In genomic region chr9:109168170-109168569, GRCh38 we compare ENCODE assay signal across 21 cellular contexts. TPM values are rescaled to one million over a fixed set of nuclear protein-coding genes. Genes with fewer than 3 reads are reported as not detected.
DNase-seq lines count a peak whose midpoint lies in the region; ATAC-seq and TF ChIP-seq lines count a peak whose summit lies in the region.
"Had no signal": no experiment of that assay in that cellular context is flagged by ENCODE, and none has a peak within 500 bp of the region (broad histone marks: within the 10 kb centered on the region; RNA-seq: fewer than 3 reads in every experiment).

No MANE protein-coding gene starts in this region.

- no peaks in the 10 kb centered on the region for H3K9me3 Mint-ChIP-seq in activated T-cell treated with anti-CD3 and anti-CD28 coated beads, Interleukin-2, amount 50 U/mL, for 72 hours
- no peaks in the 10 kb centered on the region for H3K9me3 Mint-ChIP-seq in activated T-cell treated with anti-CD3 and anti-CD28 coated beads, Interleukin-2, amount 50 U/mL, for 24 hours
- peaks cover 0 to 3% (median 2%) of the 10 kb centered on the region in 5 donors for H3K9me3 Mint-ChIP-seq in CD8-positive, alpha-beta memory T cell

- H3K36me3 ChIP-seq in CD8-positive, alpha-beta memory T cell (ENCODE audit: insufficient read depth, low read length): no peaks in the 10 kb centered on the region
- H3K36me3 ChIP-seq: BE2C had no signal

- no peaks in the 10 kb centered on the region for H3K4me1 ChIP-seq in CD8-positive, alpha-beta memory T cell (ENCODE audit: insufficient read depth, low read length)
- H3K4me1 ChIP-seq: BE2C, Caco-2 had no signal

- peaks cover 62% of the 10 kb centered on the region for H3K27me3 Mint-ChIP-seq in activated T-cell treated with anti-CD3 and anti-CD28 coated beads, Interleukin-2, amount 50 U/mL, for 72 hours (ENCODE audit: low read depth)
- peaks cover 66% of the 10 kb centered on the region for H3K27me3 Mint-ChIP-seq in activated T-cell treated with anti-CD3 and anti-CD28 coated beads, Interleukin-2, amount 50 U/mL, for 24 hours
- peaks cover 20 to 66% of the 10 kb centered on the region in 2 donors for H3K27me3 Mint-ChIP-seq in CD8-positive, alpha-beta memory T cell

- no peaks in the 10 kb centered on the region for H3K9me3 ChIP-seq in CD8-positive, alpha-beta memory T cell (ENCODE audit: low read length)
- H3K9me3 ChIP-seq: BE2C, Caco-2 had no signal

- no peak for DNase-seq in activated T-cell treated with anti-CD3 and anti-CD28 coated beads, Interleukin-2, amount 50 U/mL, for 72 hours
- no peak for DNase-seq in activated T-cell treated with anti-CD3 and anti-CD28 coated beads, Interleukin-2, amount 50 U/mL, for 24 hours
- DNase-seq in RWPE1 (ENCODE audit: low spot score) (peak; percentile 51), HEK293T (ENCODE audit: extremely low spot score) (no peak), NCI-H146 (lab: John Stamatoyannopoulos, UW) (no peak)
- DNase-seq in CD8-positive, alpha-beta memory T cell: no peak
- DNase-seq: BE2C; Caco-2; CD4-positive, CD25-positive, alpha-beta regulatory T cell; GDM1; HCEC 1CT; NCI-H2107; NCI-H510A; NCI-H748 treated with DMSO at 0.1 percent for 48 hours; NK-92 treated with Interleukin-12 subunit alpha and Interleukin-12 subunit beta, amount 100 ng/mL, for 24 hours; OCI-M1; SHP77 had no signal

- peaks cover 11% of the 10 kb centered on the region for H3K4me1 Mint-ChIP-seq in activated T-cell treated with anti-CD3 and anti-CD28 coated beads, Interleukin-2, amount 50 U/mL, for 72 hours (ENCODE audit: low read depth)
- H3K4me1 Mint-ChIP-seq in activated T-cell treated with anti-CD3 and anti-CD28 coated beads, Interleukin-2, amount 50 U/mL, for 24 hours (ENCODE audit: low read depth): peaks cover 4% of the 10 kb centered on the region
- peaks cover 3 to 6% (median 4%) of the 10 kb centered on the region in 3 donors for H3K4me1 Mint-ChIP-seq in CD8-positive, alpha-beta memory T cell

- TF ChIP-seq CTCF in RWPE1 (conservative IDR thresholded peaks at IDR 0.05; ENCODE audit: low read depth): no peak

- no peak overlapping the region for H3K4me3 ChIP-seq in CD8-positive, alpha-beta memory T cell (ENCODE audit: low read length)

- peaks cover 0 to 6% of the 10 kb centered on the region in 2 donors for H3K36me3 Mint-ChIP-seq in activated T-cell treated with anti-CD3 and anti-CD28 coated beads, Interleukin-2, amount 50 U/mL, for 72 hours (ENCODE audit: insufficient read depth in 2 of 2)
- H3K36me3 Mint-ChIP-seq in activated T-cell treated with anti-CD3 and anti-CD28 coated beads, Interleukin-2, amount 50 U/mL, for 24 hours (ENCODE audit: low read depth): no peaks in the 10 kb centered on the region
- no peaks in the 10 kb centered on the region for H3K36me3 Mint-ChIP-seq in CD8-positive, alpha-beta memory T cell
- H3K36me3 Mint-ChIP-seq: CD4-positive, CD25-positive, alpha-beta regulatory T cell had no signal

- H3K4me3 Mint-ChIP-seq in activated T-cell treated with anti-CD3 and anti-CD28 coated beads, Interleukin-2, amount 50 U/mL, for 72 hours: no peak overlapping the region
- H3K4me3 Mint-ChIP-seq in activated T-cell treated with anti-CD3 and anti-CD28 coated beads, Interleukin-2, amount 50 U/mL, for 24 hours: no peak overlapping the region
- no peak overlapping the region for H3K4me3 Mint-ChIP-seq in CD8-positive, alpha-beta memory T cell

- CTCF ChIA-PET in RWPE1 (lab: Yijun Ruan, JAX): interaction anchor here (2.0 kb wide), 1 partner anchor 15 kb away, joined by 6 read pairs; no protein-coding TSS in a partner anchor
- CTCF ChIA-PET in HEK293T (lab: Yijun Ruan, JAX): interaction anchor here (0.7 kb wide), 1 partner anchor 635 kb away, joined by 3 read pairs; no protein-coding TSS in a partner anchor
- CTCF ChIA-PET in CD8-positive, alpha-beta memory T cell (lab: Charles Lee): no interaction called here

- ATAC-seq in activated T-cell treated with anti-CD3 and anti-CD28 coated beads, Interleukin-2, amount 50 U/mL, for 72 hours (replicated peaks in 1 of 2): peak; percentile 53 to 69
- ATAC-seq in esophagus mucosa (peak; percentile 22), GM18502 (IDR thresholded peaks at IDR 0.05; ENCODE audit: poor library complexity, unreplicated experiment) (no peak)

- no peak overlapping the region for H3K27ac Mint-ChIP-seq in activated T-cell treated with anti-CD3 and anti-CD28 coated beads, Interleukin-2, amount 50 U/mL, for 72 hours
- no peak overlapping the region for H3K27ac Mint-ChIP-seq in activated T-cell treated with anti-CD3 and anti-CD28 coated beads, Interleukin-2, amount 50 U/mL, for 24 hours
- H3K27ac Mint-ChIP-seq in CD8-positive, alpha-beta memory T cell: no peak overlapping the region
- H3K27ac Mint-ChIP-seq: CD4-positive, CD25-positive, alpha-beta regulatory T cell; GM23338 had no signal

- POLR2A ChIA-PET in RWPE1 (lab: Yijun Ruan, JAX; ENCODE audit: low non-redundant PET): interaction anchor here (0.6 kb wide), 1 partner anchor 48 kb away, joined by 3 read pairs; no protein-coding TSS in a partner anchor
- POLR2A ChIA-PET in HEK293T (lab: Yijun Ruan, JAX): no interaction called here
- POLR2A ChIA-PET in CD8-positive, alpha-beta memory T cell (lab: Charles Lee): interaction anchor here (0.6 kb wide), 1 partner anchor 48 kb away, joined by 4 read pairs; no protein-coding TSS in a partner anchor

- no peak overlapping the region for H3K27ac ChIP-seq in RWPE1
- no peak overlapping the region for H3K27ac ChIP-seq in CD8-positive, alpha-beta memory T cell (ENCODE audit: low read depth, low read length)
- H3K27ac ChIP-seq: KMS-11 had no signal

- no peaks in the 10 kb centered on the region for H3K27me3 ChIP-seq in CD8-positive, alpha-beta memory T cell (ENCODE audit: insufficient read depth, low read length, poor library complexity, severe bottlenecking)

TF ChIP-seq in HEK293T, 16 proteins besides CTCF, POLR2A, EP300 and RAD21:
- TF ChIP-seq FOXK2 (IDR thresholded peaks at IDR 0.05): no peak
- TF ChIP-seq FOXM1 (IDR thresholded peaks at IDR 0.05; ENCODE audit: borderline replicate concordance): no peak
- TF ChIP-seq TARDBP (IDR thresholded peaks at IDR 0.05): no peak
- no peak for TF ChIP-seq FOXA1 (IDR thresholded peaks at IDR 0.05)
- no peak for TF ChIP-seq ZNF384 (IDR thresholded peaks at IDR 0.05)
- TF ChIP-seq SUZ12 (IDR thresholded peaks at IDR 0.05): no peak
- TF ChIP-seq LEF1 (IDR thresholded peaks at IDR 0.05; ENCODE audit: borderline replicate concordance): no peak
- no peak for TF ChIP-seq NFRKB (IDR thresholded peaks at IDR 0.05)
- no peak for TF ChIP-seq CTBP1 (IDR thresholded peaks at IDR 0.05; ENCODE audit: borderline replicate concordance)
- no peak for TF ChIP-seq SP1 (IDR thresholded peaks at IDR 0.05)
- no peak for TF ChIP-seq L3MBTL2 (conservative IDR thresholded peaks at IDR 0.05)
- TF ChIP-seq ARNT (IDR thresholded peaks at IDR 0.05): no peak
- TF ChIP-seq PKNOX1 (IDR thresholded peaks at IDR 0.05): no peak
- no peak for TF ChIP-seq ELF4 (IDR thresholded peaks at IDR 0.05)
- TF ChIP-seq HDGF (IDR thresholded peaks at IDR 0.05; ENCODE audit: borderline replicate concordance): no peak
TF ChIP-seq in HEK293T: peak in this region for 0.

RNA-seq across cellular contexts. Expression of gene FRRS1L, which starts 1.1 kb away (rescaled TPM):
- not detected for total RNA-seq in activated T-cell treated with anti-CD3 and anti-CD28 coated beads, Interleukin-2, amount 50 U/mL, for 72 hours
- not detected for total RNA-seq in esophagus mucosa
- not detected for total RNA-seq in CD8-positive, alpha-beta memory T cell
- not detected for polyA plus RNA-seq in CD8-positive, alpha-beta memory T cell
- total RNA-seq: Caco-2; CD4-positive, CD25-positive, alpha-beta regulatory T cell had no signal
- polyA plus RNA-seq: CD4-positive, CD25-positive, alpha-beta regulatory T cell had no signal

RNA-seq across cellular contexts. Expression of gene TMEM245, which starts 48.4 kb away (rescaled TPM):
- total RNA-seq in activated T-cell treated with anti-CD3 and anti-CD28 coated beads, Interleukin-2, amount 50 U/mL, for 72 hours: 10 to 100 TPM; 30.7 to 35.5 TPM
- 13.8 TPM for total RNA-seq in esophagus mucosa
- total RNA-seq in CD8-positive, alpha-beta memory T cell: 10 to 100 TPM; 34.4 to 35.2 TPM
- polyA plus RNA-seq in CD8-positive, alpha-beta memory T cell: 24.4 TPM
